40 cellular contexts compared by ENCODE assay signal in the genomic region with DNA sequence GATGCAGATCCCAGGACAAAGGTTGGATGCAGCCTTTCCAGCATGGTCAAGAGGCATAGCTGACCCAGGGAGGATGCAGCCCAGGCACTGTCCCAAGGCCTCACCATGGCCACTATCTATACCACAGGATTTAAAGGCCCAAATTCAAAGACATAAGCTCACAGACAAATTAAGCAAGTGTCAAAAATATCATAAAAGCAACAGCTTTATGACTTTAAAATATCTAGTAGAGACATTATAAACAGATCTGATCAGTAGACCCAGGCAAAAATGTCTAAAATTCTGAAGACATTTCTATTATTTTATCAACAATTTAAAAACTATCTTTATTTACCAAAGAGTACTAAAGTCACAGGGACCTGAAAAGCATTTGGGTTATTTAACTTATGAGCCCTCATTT.
"Had no signal": no experiment of that assay in that cellular context is flagged by ENCODE, and none has a peak within 500 bp of the region (broad histone marks: within the 10 kb centered on the region; RNA-seq: fewer than 3 reads in every experiment).

No MANE protein-coding gene starts in this region.

- H3K27ac ChIP-seq: adrenal gland, ascending aorta, body of pancreas, brain microvascular endothelial cell, breast epithelium, cardiac muscle cell had no signal

- H3K4me1 Mint-ChIP-seq: activated naive CD4-positive, alpha-beta T cell treated with anti-CD3 and anti-CD28 coated beads, Interleukin-2, amount 10 ng/mL, durations not matched to agents 7 days and 5 days; activated naive CD4-positive, alpha-beta T cell treated with anti-CD3 and anti-CD28 coated beads, Interleukin-2, amount 50 U/mL, for 24 hours; activated naive CD8-positive, alpha-beta T cell treated with anti-CD3 and anti-CD28 coated beads for 36 hours; activated naive CD8-positive, alpha-beta T cell treated with anti-CD3 and anti-CD28 coated beads, Interleukin-2, amount 10 ng/mL, durations not matched to agents 7 days and 5 days; activated T-helper 17 cell treated with anti-CD3 and anti-CD28 coated beads, Interleukin-2, amount 50 U/mL, for 72 hours; brain; central memory CD8-positive, alpha-beta T cell had no signal

- H3K4me3 Mint-ChIP-seq: activated naive CD4-positive, alpha-beta T cell treated with anti-CD3 and anti-CD28 coated beads for 36 hours; activated naive CD4-positive, alpha-beta T cell treated with anti-CD3 and anti-CD28 coated beads, Interleukin-2, amount 10 ng/mL, durations not matched to agents 7 days and 5 days; activated naive CD4-positive, alpha-beta T cell treated with anti-CD3 and anti-CD28 coated beads, Interleukin-2, amount 50 U/mL, for 24 hours; activated naive CD8-positive, alpha-beta T cell; activated naive CD8-positive, alpha-beta T cell treated with anti-CD3 and anti-CD28 coated beads for 36 hours; activated naive CD8-positive, alpha-beta T cell treated with anti-CD3 and anti-CD28 coated beads, Interleukin-2, amount 10 ng/mL, durations not matched to agents 7 days and 5 days; activated naive CD8-positive, alpha-beta T cell treated with anti-CD3 and anti-CD28 coated beads, Interleukin-2, amount 50 U/mL, for 24 hours; activated T-cell treated with anti-CD3 and anti-CD28 coated beads, Interleukin-2, amount 50 U/mL, for 24 hours; activated T-cell treated with anti-CD3 and anti-CD28 coated beads, Interleukin-2, amount 50 U/mL, for 4 hours; activated T-cell treated with anti-CD3 and anti-CD28 coated beads, Interleukin-2, amount 50 U/mL, for 72 hours; activated T-helper 1 cell treated with anti-CD3 and anti-CD28 coated beads, Interleukin-12 subunit alpha, Interleukin-12 subunit beta, Interleukin-2, Interleukin-4 antibody, amounts not matched to agents 30 ng/mL and 10 ng/mL and 1 ng/mL, durations not matched to agents 14 hours and 24 hours and 36 hours; activated T-helper 17 cell treated with anti-CD3 and anti-CD28 coated beads, Interleukin-2, amount 50 U/mL, for 72 hours; brain; central memory CD8-positive, alpha-beta T cell had no signal

- H3K27me3 Mint-ChIP-seq: activated naive CD4-positive, alpha-beta T cell treated with anti-CD3 and anti-CD28 coated beads, Interleukin-2, amount 10 ng/mL, durations not matched to agents 7 days and 5 days; activated naive CD4-positive, alpha-beta T cell treated with anti-CD3 and anti-CD28 coated beads, Interleukin-2, amount 50 U/mL, for 24 hours; activated naive CD8-positive, alpha-beta T cell; activated naive CD8-positive, alpha-beta T cell treated with anti-CD3 and anti-CD28 coated beads for 36 hours; activated naive CD8-positive, alpha-beta T cell treated with anti-CD3 and anti-CD28 coated beads, Interleukin-2, amount 10 ng/mL, durations not matched to agents 7 days and 5 days; activated T-cell treated with anti-CD3 and anti-CD28 coated beads, Interleukin-2, amount 50 U/mL, for 24 hours; activated T-helper 17 cell treated with anti-CD3 and anti-CD28 coated beads, Interleukin-2, amount 50 U/mL, for 72 hours had no signal

- DNase-seq: activated effector memory CD4-positive, alpha-beta T cell treated with anti-CD3 and anti-CD28 coated beads, Interleukin-2, amount 50 U/mL, for 16 hours; activated effector memory CD4-positive, alpha-beta T cell treated with Interleukin-2 at 50 U/mL for 16 hours; activated gamma-delta T cell; activated gamma-delta T cell treated with Interleukin-2 at 50 U/mL for 16 hours; activated naive CD4-positive, alpha-beta T cell; activated naive CD4-positive, alpha-beta T cell treated with anti-CD3 and anti-CD28 coated beads for 36 hours; activated naive CD4-positive, alpha-beta T cell treated with anti-CD3 and anti-CD28 coated beads, Interleukin-2, amount 10 ng/mL, durations not matched to agents 7 days and 5 days; activated naive CD4-positive, alpha-beta T cell treated with anti-CD3 and anti-CD28 coated beads, Interleukin-2, amount 50 U/mL, for 16 hours; activated naive CD4-positive, alpha-beta T cell treated with Interleukin-2 at 50 U/mL for 16 hours; activated naive CD8-positive, alpha-beta T cell treated with anti-CD3 and anti-CD28 coated beads for 36 hours; activated naive CD8-positive, alpha-beta T cell treated with anti-CD3 and anti-CD28 coated beads, Interleukin-2, amount 10 ng/mL, durations not matched to agents 7 days and 5 days; activated naive CD8-positive, alpha-beta T cell treated with anti-CD3 and anti-CD28 coated beads, Interleukin-2, amount 50 U/mL, for 24 hours; activated T-cell treated with anti-CD3 and anti-CD28 coated beads, Interleukin-2, amount 50 U/mL, for 1 hour; activated T-cell treated with anti-CD3 and anti-CD28 coated beads, Interleukin-2, amount 50 U/mL, for 24 hours; activated T-cell treated with anti-CD3 and anti-CD28 coated beads, Interleukin-2, amount 50 U/mL, for 4 hours; activated T-cell treated with anti-CD3 and anti-CD28 coated beads, Interleukin-2, amount 50 U/mL, for 48 hours; activated T-cell treated with anti-CD3 and anti-CD28 coated beads, Interleukin-2, amount 50 U/mL, for 72 hours; adrenal gland; amniotic stem cell; amygdala; anterior cingulate cortex; aorta; body of pancreas; brain microvascular endothelial cell; caudate nucleus; central memory CD4-positive, alpha-beta T cell; cerebellar nuclear complex had no signal

- H3K27me3 ChIP-seq: adrenal gland, ascending aorta, body of pancreas, brain microvascular endothelial cell, breast epithelium, cardiac muscle cell had no signal

- H3K4me3 ChIP-seq: adrenal gland, ascending aorta, body of pancreas, breast epithelium, cardiac muscle cell had no signal

- H3K27ac Mint-ChIP-seq: activated naive CD4-positive, alpha-beta T cell treated with anti-CD3 and anti-CD28 coated beads for 36 hours; activated naive CD4-positive, alpha-beta T cell treated with anti-CD3 and anti-CD28 coated beads, Interleukin-2, amount 10 ng/mL, durations not matched to agents 7 days and 5 days; activated naive CD4-positive, alpha-beta T cell treated with anti-CD3 and anti-CD28 coated beads, Interleukin-2, amount 50 U/mL, for 24 hours; activated naive CD4-positive, alpha-beta T cell treated with anti-CD3 and anti-CD28 coated beads, Interleukin-2, amount 50 U/mL, for 72 hours; activated naive CD8-positive, alpha-beta T cell; activated naive CD8-positive, alpha-beta T cell treated with anti-CD3 and anti-CD28 coated beads for 36 hours; activated naive CD8-positive, alpha-beta T cell treated with anti-CD3 and anti-CD28 coated beads, Interleukin-2, amount 10 ng/mL, durations not matched to agents 7 days and 5 days; activated naive CD8-positive, alpha-beta T cell treated with anti-CD3 and anti-CD28 coated beads, Interleukin-2, amount 50 U/mL, for 24 hours; activated T-cell treated with anti-CD3 and anti-CD28 coated beads, Interleukin-2, amount 50 U/mL, for 24 hours; activated T-cell treated with anti-CD3 and anti-CD28 coated beads, Interleukin-2, amount 50 U/mL, for 72 hours; activated T-helper 1 cell treated with anti-CD3 and anti-CD28 coated beads, Interleukin-12 subunit alpha, Interleukin-12 subunit beta, Interleukin-2, Interleukin-4 antibody, amounts not matched to agents 30 ng/mL and 10 ng/mL and 1 ng/mL, durations not matched to agents 14 hours and 24 hours and 36 hours; activated T-helper 17 cell treated with anti-CD3 and anti-CD28 coated beads, Interleukin-2, amount 50 U/mL, for 72 hours; activated T-helper 2 cell treated with anti-CD3 and anti-CD28 coated beads, Interferon-gamma antibody, Interleukin-2, Interleukin-4, amounts not matched to agents 10 μg/mL and 5 μg/mL and 100 μg/mL, durations not matched to agents 14 hours and 24 hours and 36 hours; brain had no signal

- FAIRE-seq: astrocyte, bronchial epithelial cell had no signal

- H3K36me3 Mint-ChIP-seq: activated naive CD4-positive, alpha-beta T cell treated with anti-CD3 and anti-CD28 coated beads, Interleukin-2, amount 10 ng/mL, durations not matched to agents 7 days and 5 days; activated naive CD4-positive, alpha-beta T cell treated with anti-CD3 and anti-CD28 coated beads, Interleukin-2, amount 50 U/mL, for 24 hours; brain had no signal

- H3K9me3 ChIP-seq: body of pancreas had no signal

- H3K36me3 ChIP-seq: adrenal gland, ascending aorta, brain microvascular endothelial cell, breast epithelium, cardiac muscle cell had no signal

- H3K9me3 Mint-ChIP-seq: central memory CD8-positive, alpha-beta T cell had no signal

- ATAC-seq: activated naive CD4-positive, alpha-beta T cell treated with anti-CD3 and anti-CD28 coated beads, Interleukin-2, amount 50 U/mL, for 72 hours; activated naive CD8-positive, alpha-beta T cell treated with anti-CD3 and anti-CD28 coated beads, Interleukin-2, amount 50 U/mL, for 24 hours; activated T-cell treated with anti-CD3 and anti-CD28 coated beads, Interleukin-2, amount 50 U/mL, for 4 hours; activated T-cell treated with anti-CD3 and anti-CD28 coated beads, Interleukin-2, amount 50 U/mL, for 72 hours; activated T-helper 17 cell treated with anti-CD3 and anti-CD28 coated beads, Interleukin-2, amount 50 U/mL, for 72 hours; body of pancreas had no signal

- H3K4me1 ChIP-seq: adrenal gland, ascending aorta, body of pancreas, breast epithelium had no signal
